In genomic region chr12:68919581-68920239, GRCh38 we compare ENCODE assay signal across 23 cellular contexts. TPM values are rescaled to one million over a fixed set of nuclear protein-coding genes. Genes with fewer than 3 reads are reported as not detected.
DNase-seq lines count a peak whose midpoint lies in the region; ATAC-seq lines count a peak whose summit lies in the region.
"Had no signal": no experiment of that assay in that cellular context is flagged by ENCODE, and none has a peak within 500 bp of the region (broad histone marks: within the 10 kb centered on the region; RNA-seq: fewer than 3 reads in every experiment).

No MANE protein-coding gene starts in this region.

- no peak overlapping the region for H3K4me3 Mint-ChIP-seq in activated CD4-positive, alpha-beta memory T cell treated with anti-CD3 and anti-CD28 coated beads for 36 hours
- no peak overlapping the region for H3K4me3 Mint-ChIP-seq in activated CD4-positive, alpha-beta memory T cell treated with anti-CD3 and anti-CD28 coated beads, Interleukin-2, amount 10 ng/mL, durations not matched to agents 7 days and 5 days
- H3K4me3 Mint-ChIP-seq in activated T-cell treated with anti-CD3 and anti-CD28 coated beads, Interleukin-2, amount 50 U/mL, for 4 hours: no peak overlapping the region
- H3K4me3 Mint-ChIP-seq: nephron had no signal

- peak; percentile 69 for ATAC-seq in activated T-cell treated with anti-CD3 and anti-CD28 coated beads, Interleukin-2, amount 50 U/mL, for 4 hours
- ATAC-seq in HG03469 (IDR thresholded peaks at IDR 0.05; ENCODE audit: unreplicated experiment): no peak
- no peak for ATAC-seq in HG02870 (IDR thresholded peaks at IDR 0.05; ENCODE audit: unreplicated experiment)
- ATAC-seq: body of pancreas, left cardiac atrium, mucosa of descending colon, Right ventricle myocardium inferior had no signal

- H3K27ac Mint-ChIP-seq in activated CD4-positive, alpha-beta memory T cell treated with anti-CD3 and anti-CD28 coated beads for 36 hours: no peak overlapping the region
- no peak overlapping the region for H3K27ac Mint-ChIP-seq in activated CD4-positive, alpha-beta memory T cell treated with anti-CD3 and anti-CD28 coated beads, Interleukin-2, amount 10 ng/mL, durations not matched to agents 7 days and 5 days
- H3K27ac Mint-ChIP-seq: nephron had no signal

- no peaks in the 10 kb centered on the region for H3K36me3 Mint-ChIP-seq in activated CD4-positive, alpha-beta memory T cell treated with anti-CD3 and anti-CD28 coated beads for 36 hours
- H3K36me3 Mint-ChIP-seq in activated CD4-positive, alpha-beta memory T cell treated with anti-CD3 and anti-CD28 coated beads, Interleukin-2, amount 10 ng/mL, durations not matched to agents 7 days and 5 days (ENCODE audit: low read depth): no peaks in the 10 kb centered on the region
- no peaks in the 10 kb centered on the region for H3K36me3 Mint-ChIP-seq in activated T-cell treated with anti-CD3 and anti-CD28 coated beads, Interleukin-2, amount 50 U/mL, for 4 hours (ENCODE audit: insufficient read depth)

- intact Hi-C loops in activated CD4-positive, alpha-beta memory T cell treated with anti-CD3 and anti-CD28 coated beads for 36 hours (cut with micrococcal nuclease): loop anchor here (1.0 to 2.0 kb wide), 3 partner anchors 13 to 44 kb away; no protein-coding TSS in a partner anchor

- H3K27me3 Mint-ChIP-seq in activated CD4-positive, alpha-beta memory T cell treated with anti-CD3 and anti-CD28 coated beads for 36 hours: no peaks in the 10 kb centered on the region
- H3K27me3 Mint-ChIP-seq in activated CD4-positive, alpha-beta memory T cell treated with anti-CD3 and anti-CD28 coated beads, Interleukin-2, amount 10 ng/mL, durations not matched to agents 7 days and 5 days: no peaks in the 10 kb centered on the region
- H3K27me3 Mint-ChIP-seq in activated T-cell treated with anti-CD3 and anti-CD28 coated beads, Interleukin-2, amount 50 U/mL, for 4 hours (ENCODE audit: low read depth): no peaks in the 10 kb centered on the region

- CTCF ChIA-PET in activated CD4-positive, alpha-beta memory T cell treated with anti-CD3 and anti-CD28 coated beads for 36 hours (lab: Charles Lee): no interaction called here
- CTCF ChIA-PET in activated CD4-positive, alpha-beta memory T cell treated with anti-CD3 and anti-CD28 coated beads, Interleukin-2, amount 10 ng/mL, durations not matched to agents 7 days and 5 days (lab: Charles Lee): no interaction called here

- H3K4me1 Mint-ChIP-seq in activated CD4-positive, alpha-beta memory T cell treated with anti-CD3 and anti-CD28 coated beads for 36 hours (ENCODE audit: low read depth): peaks cover 9% of the 10 kb centered on the region
- peaks cover 18% of the 10 kb centered on the region for H3K4me1 Mint-ChIP-seq in activated CD4-positive, alpha-beta memory T cell treated with anti-CD3 and anti-CD28 coated beads, Interleukin-2, amount 10 ng/mL, durations not matched to agents 7 days and 5 days
- H3K4me1 Mint-ChIP-seq in activated T-cell treated with anti-CD3 and anti-CD28 coated beads, Interleukin-2, amount 50 U/mL, for 4 hours (ENCODE audit: low read depth): peaks cover 6% of the 10 kb centered on the region
- H3K4me1 Mint-ChIP-seq: nephron had no signal

- POLR2A ChIA-PET in activated CD4-positive, alpha-beta memory T cell treated with anti-CD3 and anti-CD28 coated beads for 36 hours (lab: Charles Lee): interaction anchor here (1.1 kb wide), 1 partner anchor 13 kb away, joined by 3 read pairs; the partner anchor contains the start of gene CPM
- POLR2A ChIA-PET in activated CD4-positive, alpha-beta memory T cell treated with anti-CD3 and anti-CD28 coated beads, Interleukin-2, amount 10 ng/mL, durations not matched to agents 7 days and 5 days (lab: Charles Lee): no interaction called here

- DNase-seq in activated CD4-positive, alpha-beta memory T cell treated with anti-CD3 and anti-CD28 coated beads for 36 hours: peak; percentile 60
- DNase-seq in activated CD4-positive, alpha-beta memory T cell treated with anti-CD3 and anti-CD28 coated beads, Interleukin-2, amount 10 ng/mL, durations not matched to agents 7 days and 5 days: no peak
- DNase-seq in NCI-H2171 treated with DMSO at 0.1 percent for 48 hours (lab: John Stamatoyannopoulos, UW): peak; percentile 89
- no peak for DNase-seq in activated T-cell treated with anti-CD3 and anti-CD28 coated beads, Interleukin-2, amount 50 U/mL, for 4 hours
- peak; percentile 15 to 29 for DNase-seq in stimulated activated CD4-positive, alpha-beta T cell treated with anti-CD3 and anti-CD28 coated beads, Interleukin-2, amount 100 ng/mL, for 48 hours
- DNase-seq: body of pancreas; cerebellar nuclear complex; DMS53; dorsolateral prefrontal cortex; GOT3; hippocampal formation; left cardiac atrium; mucosa of descending colon; NCI-H1694; NCI-H524; NK-92 treated with Interleukin-12 subunit alpha and Interleukin-12 subunit beta, amount 100 ng/mL, for 24 hours; PC-9; transverse colon had no signal

- H3K9me3 Mint-ChIP-seq in activated CD4-positive, alpha-beta memory T cell treated with anti-CD3 and anti-CD28 coated beads for 36 hours: peaks cover 3% of the 10 kb centered on the region
- no peaks in the 10 kb centered on the region for H3K9me3 Mint-ChIP-seq in activated CD4-positive, alpha-beta memory T cell treated with anti-CD3 and anti-CD28 coated beads, Interleukin-2, amount 10 ng/mL, durations not matched to agents 7 days and 5 days
- no peaks in the 10 kb centered on the region for H3K9me3 Mint-ChIP-seq in activated T-cell treated with anti-CD3 and anti-CD28 coated beads, Interleukin-2, amount 50 U/mL, for 4 hours
- H3K9me3 Mint-ChIP-seq: nephron had no signal

RNA-seq across cellular contexts. Expression of gene CPM, which starts 13.3 kb away (rescaled TPM):
- total RNA-seq in activated CD4-positive, alpha-beta memory T cell treated with anti-CD3 and anti-CD28 coated beads for 36 hours: 10 to 100 TPM; 14.7 to 19.8 TPM
- 1 to 10 TPM; 1.1 to 1.4 TPM for total RNA-seq in activated CD4-positive, alpha-beta memory T cell treated with anti-CD3 and anti-CD28 coated beads, Interleukin-2, amount 10 ng/mL, durations not matched to agents 7 days and 5 days
- 100 to 1,000 TPM in 1 of 3 donors, 10 to 100 TPM in 2; 55.3 to 101 (median 56.2) TPM for total RNA-seq in activated T-cell treated with anti-CD3 and anti-CD28 coated beads, Interleukin-2, amount 50 U/mL, for 4 hours
- total RNA-seq: G401 had no signal

Comparison
In these comparisons a context has a peak if more than half of its experiments do, and no peak if none do; other contexts are left out.
1. DNase-seq: peak in activated CD4-positive, alpha-beta memory T cell treated with anti-CD3 and anti-CD28 coated beads for 36 hours (single experiment), NCI-H2171 treated with DMSO at 0.1 percent for 48 hours (single experiment) and stimulated activated CD4-positive, alpha-beta T cell treated with anti-CD3 and anti-CD28 coated beads, Interleukin-2, amount 100 ng/mL, for 48 hours (2 of 2); none in activated CD4-positive, alpha-beta memory T cell treated with anti-CD3 and anti-CD28 coated beads, Interleukin-2, amount 10 ng/mL, durations not matched to agents 7 days and 5 days (single experiment) and activated T-cell treated with anti-CD3 and anti-CD28 coated beads, Interleukin-2, amount 50 U/mL, for 4 hours (single experiment).
2. RNA of gene CPM, which starts 13.3 kb away (total RNA-seq): 55.3 to 101 TPM in activated T-cell treated with anti-CD3 and anti-CD28 coated beads, Interleukin-2, amount 50 U/mL, for 4 hours and 14.7 to 19.8 TPM in activated CD4-positive, alpha-beta memory T cell treated with anti-CD3 and anti-CD28 coated beads for 36 hours; 1.1 to 1.4 TPM in activated CD4-positive, alpha-beta memory T cell treated with anti-CD3 and anti-CD28 coated beads, Interleukin-2, amount 10 ng/mL, durations not matched to agents 7 days and 5 days; every median in the first group is over 4 times any median in the second.
3. ATAC-seq: peak in activated T-cell treated with anti-CD3 and anti-CD28 coated beads, Interleukin-2, amount 50 U/mL, for 4 hours (2 of 2); none in HG03469 (single experiment) and HG02870 (single experiment).